In genomic region chr1:213939888-213940287, GRCh38 we compare ENCODE assay signal across 22 cellular contexts. TPM values are rescaled to one million over a fixed set of nuclear protein-coding genes. Genes with fewer than 3 reads are reported as not detected.
"Had no signal": no experiment of that assay in that cellular context is flagged by ENCODE, and none has a peak within 500 bp of the region (broad histone marks: within the 10 kb centered on the region; RNA-seq: fewer than 3 reads in every experiment).

No MANE protein-coding gene starts in this region.

- H3K27ac ChIP-seq: dorsolateral prefrontal cortex, heart right ventricle, parathyroid adenoma, prostate gland, tibial nerve had no signal

- DNase-seq: cortex of kidney; dorsolateral prefrontal cortex; effector CD8-positive, alpha-beta T cell; heart right ventricle; hypothalamus; kidney glomerular epithelial cell; mammary epithelial cell; naive thymus-derived CD4-positive, alpha-beta T cell; nephron progenitor cell; right lobe of liver; stimulated activated CD4-positive, alpha-beta T cell treated with anti-CD3 and anti-CD28 coated beads, Interleukin-15, amount 100 ng/mL, for 24 hours; stimulated activated CD4-positive, alpha-beta T cell treated with anti-CD3 and anti-CD28 coated beads, Interleukin-1b, Interleukin-23, amount 100 ng/mL, for 48 hours; stimulated activated CD4-positive, alpha-beta T cell treated with anti-CD3 and anti-CD28 coated beads, Interleukin-4, amount 100 ng/mL, for 24 hours had no signal

- H3K36me3 ChIP-seq: heart right ventricle, prostate gland, right lobe of liver, tibial nerve had no signal

- H3K27me3 ChIP-seq: right lobe of liver, tibial nerve had no signal

- H3K4me1 Mint-ChIP-seq: naive thymus-derived CD4-positive, alpha-beta T cell; stimulated activated memory B cell treated with anti-CD40 and anti-IgM and Interleukin-4, amounts not matched to agents 10 μg/mL and 1 μg/mL and 100 μg/mL, for 72 hours had no signal

- H3K4me3 Mint-ChIP-seq: naive thymus-derived CD4-positive, alpha-beta T cell; nephron progenitor cell; stimulated activated memory B cell treated with anti-CD40 and anti-IgM and Interleukin-4, amounts not matched to agents 10 μg/mL and 1 μg/mL and 100 μg/mL, for 72 hours; stimulated activated naive CD8-positive, alpha-beta T cell treated with anti-CD3 and anti-CD28 coated beads, Interleukin-15, Interleukin-2, amounts not matched to agents 100 ng/mL and 50 ng/mL, for 24 hours had no signal

- H3K4me1 ChIP-seq: parathyroid adenoma, prostate gland, tibial nerve had no signal

- H3K9ac ChIP-seq: parathyroid adenoma had no signal

- H3K27me3 Mint-ChIP-seq: stimulated activated memory B cell treated with anti-CD40 and anti-IgM and Interleukin-4, amounts not matched to agents 10 μg/mL and 1 μg/mL and 100 μg/mL, for 72 hours; stimulated activated naive CD8-positive, alpha-beta T cell treated with anti-CD3 and anti-CD28 coated beads, Interleukin-15, Interleukin-2, amounts not matched to agents 100 ng/mL and 50 ng/mL, for 24 hours had no signal

- H3K27ac Mint-ChIP-seq: naive thymus-derived CD4-positive, alpha-beta T cell; nephron progenitor cell; stimulated activated memory B cell treated with anti-CD40 and anti-IgM and Interleukin-4, amounts not matched to agents 10 μg/mL and 1 μg/mL and 100 μg/mL, for 72 hours; stimulated activated naive CD8-positive, alpha-beta T cell treated with anti-CD3 and anti-CD28 coated beads, Interleukin-15, Interleukin-2, amounts not matched to agents 100 ng/mL and 50 ng/mL, for 24 hours had no signal

- H3K4me3 ChIP-seq: dorsolateral prefrontal cortex, heart right ventricle, prostate gland, right lobe of liver, tibial nerve had no signal

- H3K36me3 Mint-ChIP-seq: naive thymus-derived CD4-positive, alpha-beta T cell; stimulated activated memory B cell treated with anti-CD40 and anti-IgM and Interleukin-4, amounts not matched to agents 10 μg/mL and 1 μg/mL and 100 μg/mL, for 72 hours had no signal

- ATAC-seq: esophagus mucosa; heart right ventricle; naive thymus-derived CD4-positive, alpha-beta T cell; right lobe of liver; stimulated activated memory B cell treated with anti-CD40 and anti-IgM and Interleukin-4, amounts not matched to agents 10 μg/mL and 1 μg/mL and 100 μg/mL, for 72 hours had no signal

- FAIRE-seq: endometrium, frontal cortex, islet of Langerhans had no signal

- H3K9me3 Mint-ChIP-seq: stimulated activated naive CD8-positive, alpha-beta T cell treated with anti-CD3 and anti-CD28 coated beads, Interleukin-15, Interleukin-2, amounts not matched to agents 100 ng/mL and 50 ng/mL, for 24 hours had no signal

- H2AFZ ChIP-seq: parathyroid adenoma had no signal

- H3K79me2 ChIP-seq: parathyroid adenoma had no signal

- H3K9me3 ChIP-seq: prostate gland, right lobe of liver, tibial nerve had no signal

RNA-seq across cellular contexts. Expression of gene PROX1, which starts 47.9 kb away (rescaled TPM):
- total RNA-seq: naive thymus-derived CD4-positive, alpha-beta T cell had no signal
